In the genomic region with DNA sequence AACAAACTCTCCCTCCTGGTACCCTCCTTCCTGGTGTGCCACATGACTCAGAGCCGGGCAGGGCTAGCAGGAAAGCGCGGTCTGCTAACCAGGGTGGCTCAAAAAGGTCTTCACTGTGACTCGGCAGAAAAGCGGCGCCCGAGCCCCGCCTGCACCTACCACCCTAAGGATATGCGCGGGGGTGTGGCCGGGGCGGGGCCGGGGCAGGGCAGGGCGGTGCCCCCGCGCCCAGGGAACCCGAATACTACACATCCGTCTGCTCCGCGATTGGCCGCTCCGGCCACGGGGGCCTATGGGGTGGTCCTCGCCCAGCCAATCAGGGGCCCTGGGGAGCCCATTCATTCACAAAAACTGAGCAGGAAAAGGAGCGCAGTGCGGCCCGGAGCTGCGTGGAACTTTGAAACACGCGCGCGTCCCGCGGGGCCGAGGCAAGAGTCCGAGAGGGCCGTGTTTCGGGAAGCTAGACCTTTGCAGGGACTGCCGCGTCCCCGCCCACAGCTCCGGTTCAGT, we compare ENCODE assay signal across 8 cellular contexts. TPM values are rescaled to one million over a fixed set of nuclear protein-coding genes. Genes with fewer than 3 reads are reported as not detected.
DNase-seq lines count a peak whose midpoint lies in the region; ATAC-seq and TF ChIP-seq lines count a peak whose summit lies in the region.

No MANE protein-coding gene starts in this region.

- H3K9ac ChIP-seq in HCT116 (ENCODE audit: low read length) (peak overlapping the region; percentile 97), MM.1S (ENCODE audit: low read length) (peak overlapping the region; percentile 94)

- H3K79me2 ChIP-seq in HCT116 (ENCODE audit: insufficient read depth, low read length), result peaks cover 55% of the 10 kb centered on the region
- peaks cover 58% of the 10 kb centered on the region for H3K79me2 ChIP-seq in MM.1S (ENCODE audit: low read length)

- TF ChIP-seq POLR2A in HCT116 (IDR thresholded peaks at IDR 0.05; ENCODE audit: borderline replicate concordance, extremely low read depth, insufficient read depth, insufficient read length), result no peak

- H3K27me3 ChIP-seq in HCT116 (ENCODE audit: insufficient read depth, low read length) (no peaks in the 10 kb centered on the region), MM.1S (replicated peaks; ENCODE audit: insufficient read depth, low read length) (no peaks in the 10 kb centered on the region)

- H3K9me2 ChIP-seq in HCT116 (ENCODE audit: insufficient read depth), result no peaks in the 10 kb centered on the region
- no peaks in the 10 kb centered on the region for H3K9me2 ChIP-seq in MM.1S (replicated peaks; ENCODE audit: insufficient read depth, low read length)

- CTCF ChIA-PET in HCT116 (lab: Charles Lee), result interaction anchor here (0.9 kb wide), 1 partner anchor 67 kb away, joined by 6 read pairs; no protein-coding TSS in a partner anchor

- H3K27ac ChIP-seq in HCT116 (ENCODE audit: low read depth, low read length) (peak overlapping the region; percentile 88), MM.1S (ENCODE audit: low read length) (peak overlapping the region; percentile 86)

- H3K4me2 ChIP-seq in HCT116 (ENCODE audit: low read length), result peak overlapping the region; percentile 98
- H3K4me2 ChIP-seq in MM.1S (ENCODE audit: low read depth, low read length), result peak overlapping the region; percentile 95

- no TSS peak for BruUV-seq in HCT116 (replicated peaks; lab: Mats Ljungman, UMichigan)

- peaks cover 20% of the 10 kb centered on the region for H3F3A ChIP-seq in MM.1S (ENCODE audit: insufficient read depth, low read length)

- POLR2A ChIA-PET in HCT116 (lab: Charles Lee), result no interaction called here

- peaks cover 2 to 36% of the 10 kb centered on the region in 2 experiments; a peak in 2 of 4 replicates for H3K36me3 ChIP-seq in HCT116 (ENCODE audit: control insufficient read depth in 1 of 2, insufficient read depth in 2 of 2, low read length in 2 of 2)
- peaks cover 3% of the 10 kb centered on the region; the same call in 1 of the 2 replicates for H3K36me3 ChIP-seq in MM.1S (replicated peaks; ENCODE audit: insufficient read depth, low read length)

- TF ChIP-seq CTCF in HCT116 (IDR thresholded peaks at IDR 0.05 in 2 of 3, conservative IDR thresholded peaks at IDR 0.05 in 1 of 3; ENCODE audit: borderline replicate concordance in 1 of 3, insufficient read depth in 1 of 3, low read depth in 2 of 3, low read length in 2 of 3) (no peak), MM.1S (IDR thresholded peaks at IDR 0.05; ENCODE audit: low read length) (no peak)

- H3K4me1 ChIP-seq in HCT116 (ENCODE audit: control insufficient read depth in 1 of 2, insufficient read depth in 2 of 2, low read length in 2 of 2), result peaks cover 8 to 21% of the 10 kb centered on the region in 2 experiments
- peaks cover 11% of the 10 kb centered on the region for H3K4me1 ChIP-seq in MM.1S (ENCODE audit: low read length)

- ATAC-seq in HCT116, result peak; percentile 89

- intact Hi-C loops in HCT116 (cut with micrococcal nuclease), result loop anchor here (5.0 kb wide), 1 partner anchor 56 kb away; no protein-coding TSS in a partner anchor

- H3K4me3 ChIP-seq in HCT116 (replicated peaks in 1 of 2; ENCODE audit: low read depth in 1 of 2, low read length in 2 of 2), result peak overlapping the region; percentile 87 to 97
- peak overlapping the region; percentile 95 for H3K4me3 ChIP-seq in MM.1S (ENCODE audit: low read length)

- H4K20me1 ChIP-seq in HCT116 (ENCODE audit: insufficient read depth) (no peaks in the 10 kb centered on the region), MM.1S (ENCODE audit: insufficient read depth, low read length) (no peaks in the 10 kb centered on the region)

- RAD21 ChIA-PET in HCT116 (lab: Charles Lee; ENCODE audit: low non-redundant PET in 1 of 2, low total read pairs in 2 of 2, uncharacterized antibody in 2 of 2, unreplicated experiment in 2 of 2), result no interaction called here

- no peak overlapping the region for H2AFZ ChIP-seq in HCT116 (ENCODE audit: low read depth, low read length, poor library complexity, severe bottlenecking)
- H2AFZ ChIP-seq in MM.1S (ENCODE audit: low read length), result peak overlapping the region; percentile 84

- DNase-seq in GM03348 (ENCODE audit: low spot score) (peak; percentile 98), HCT116 (ENCODE audit: low read depth, low spot score) (peak; percentile 85), MM.1S (peak; percentile 97), SIG-M5 (lab: John Stamatoyannopoulos, UW) (peak; percentile 91), globus pallidus (ENCODE audit: low spot score) (peak; percentile 58), nucleus accumbens (lab: John Stamatoyannopoulos, UW) (peak in 52 of 56 donors; percentile 15 to 85 (median 63)), superior temporal gyrus (ENCODE audit: extremely low spot score) (peak; percentile 62)
- peak; percentile 93 for DNase-seq in activated gamma-delta T cell treated with anti-CD3 and anti-CD28 coated beads, Interleukin-2, amount 50 U/mL, for 16 hours (ENCODE audit: low read depth)

- no peak for TF ChIP-seq RAD21 in HCT116 (IDR thresholded peaks at IDR 0.05; ENCODE audit: low read depth)

- H3K9me3 ChIP-seq in HCT116 (ENCODE audit: control insufficient read depth in 1 of 2, insufficient read depth in 1 of 2, low read depth in 1 of 2, low read length in 2 of 2) (no peaks in the 10 kb centered on the region), MM.1S (replicated peaks; ENCODE audit: insufficient read depth, low read length) (no peaks in the 10 kb centered on the region)

TF ChIP-seq in HCT116, 20 proteins besides CTCF, POLR2A, EP300 and RAD21:
- TF ChIP-seq ELF1 (IDR thresholded peaks at IDR 0.05; ENCODE audit: borderline replicate concordance, low read depth) (no peak), ZNF274 (IDR thresholded peaks at IDR 0.05; ENCODE audit: low read depth, low read length) (no peak), CEBPB (IDR thresholded peaks at IDR 0.05; ENCODE audit: low read depth) (no peak), SIN3A (IDR thresholded peaks at IDR 0.05; ENCODE audit: low read depth) (peak; percentile 79), CBX3 (IDR thresholded peaks at IDR 0.05; ENCODE audit: low read depth) (no peak), EGR1 (IDR thresholded peaks at IDR 0.05; ENCODE audit: low read depth) (peak; percentile 73), SRF (IDR thresholded peaks at IDR 0.05; ENCODE audit: low read depth) (no peak), TCF7L2 (IDR thresholded peaks at IDR 0.05; ENCODE audit: borderline replicate concordance, extremely low read depth, insufficient read depth, insufficient read length) (no peak), EZH2phosphoT487 (IDR thresholded peaks at IDR 0.05; ENCODE audit: borderline replicate concordance) (no peak), JUND (IDR thresholded peaks at IDR 0.05) (no peak), POLR2AphosphoS5 (IDR thresholded peaks at IDR 0.05; ENCODE audit: low read depth, low read length) (peak; percentile 74), SP1 (IDR thresholded peaks at IDR 0.05; ENCODE audit: low read depth) (peak; percentile 80)
- TF ChIP-seq, protein P1, sequence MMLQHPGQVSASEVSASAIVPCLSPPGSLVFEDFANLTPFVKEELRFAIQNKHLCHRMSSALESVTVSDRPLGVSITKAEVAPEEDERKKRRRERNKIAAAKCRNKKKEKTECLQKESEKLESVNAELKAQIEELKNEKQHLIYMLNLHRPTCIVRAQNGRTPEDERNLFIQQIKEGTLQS (IDR thresholded peaks at IDR 0.05), result no peak
- TF ChIP-seq, protein P2, sequence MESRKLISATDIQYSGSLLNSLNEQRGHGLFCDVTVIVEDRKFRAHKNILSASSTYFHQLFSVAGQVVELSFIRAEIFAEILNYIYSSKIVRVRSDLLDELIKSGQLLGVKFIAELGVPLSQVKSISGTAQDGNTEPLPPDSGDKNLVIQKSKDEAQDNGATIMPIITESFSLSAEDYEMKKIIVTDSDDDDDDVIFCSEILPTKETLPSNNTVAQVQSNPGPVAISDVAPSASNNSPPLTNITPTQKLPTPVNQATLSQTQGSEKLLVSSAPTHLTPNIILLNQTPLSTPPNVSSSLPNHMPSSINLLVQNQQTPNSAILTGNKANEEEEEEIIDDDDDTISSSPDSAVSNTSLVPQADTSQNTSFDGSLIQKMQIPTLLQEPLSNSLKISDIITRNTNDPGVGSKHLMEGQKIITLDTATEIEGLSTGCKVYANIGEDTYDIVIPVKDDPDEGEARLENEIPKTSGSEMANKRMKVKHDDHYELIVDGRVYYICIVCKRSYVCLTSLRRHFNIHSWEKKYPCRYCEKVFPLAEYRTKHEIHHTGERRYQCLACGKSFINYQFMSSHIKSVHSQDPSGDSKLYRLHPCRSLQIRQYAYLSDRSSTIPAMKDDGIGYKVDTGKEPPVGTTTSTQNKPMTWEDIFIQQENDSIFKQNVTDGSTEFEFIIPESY (IDR thresholded peaks at IDR 0.05; ENCODE audit: extremely low read depth, insufficient replicate concordance, low read length), result no peak

RNA-seq across cellular contexts. Expression of a gene that starts 1.7 kb away (rescaled TPM):
- total RNA-seq in HCT116 (2021; ENCODE audit: unreplicated experiment), result 56.3 TPM
- 46.3 and 55.5 TPM in 2 replicates for polyA plus RNA-seq in HCT116 (2012)

Comparison
In these comparisons a context has a peak if more than half of its experiments do, and no peak if none do; other contexts are left out.
1. Peak in every context shown above with its lines: DNase-seq, ATAC-seq, H3K4me3 ChIP-seq and H3K27ac ChIP-seq.